In the genomic region with DNA sequence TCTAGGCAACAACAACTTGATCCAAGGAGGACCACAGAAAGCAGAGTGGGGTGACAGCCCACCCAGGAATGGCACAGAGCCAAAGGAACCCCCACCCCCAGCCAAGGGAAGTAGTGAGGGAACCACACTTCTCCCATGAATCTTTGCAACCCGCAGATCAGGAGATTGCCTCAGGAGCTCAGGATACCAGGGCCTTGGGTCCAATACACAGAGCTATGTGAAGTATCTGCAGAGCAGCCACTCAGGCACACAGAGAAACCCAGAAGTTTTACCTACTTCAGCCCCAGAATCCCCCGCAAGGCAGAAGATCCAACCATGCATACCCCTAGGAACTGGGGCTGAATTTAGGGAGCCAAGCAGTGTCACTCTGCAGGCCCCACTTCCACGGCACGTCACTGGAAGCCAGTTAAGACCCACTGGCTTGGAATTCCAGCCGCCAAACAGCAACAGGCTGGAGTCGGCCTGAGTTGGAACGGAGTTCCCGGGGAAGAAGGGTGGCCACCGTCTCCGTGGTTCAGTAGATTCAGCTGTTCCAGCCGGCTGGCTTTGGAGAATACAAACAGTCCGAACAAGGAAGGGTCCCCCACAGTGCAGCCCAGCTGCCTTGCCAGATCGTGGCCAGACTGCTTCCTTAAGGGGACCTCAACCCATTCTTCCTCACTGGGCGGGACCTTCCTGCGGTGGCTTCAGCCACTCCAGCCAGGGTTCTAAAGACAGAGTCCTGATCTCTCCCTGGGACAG, we compare ENCODE assay signal across 23 cellular contexts.
DNase-seq lines count a peak whose midpoint lies in the region; TF ChIP-seq lines count a peak whose summit lies in the region.
"Had no signal": no experiment of that assay in that cellular context is flagged by ENCODE, and none has a peak within 500 bp of the region (broad histone marks: within the 10 kb centered on the region; RNA-seq: fewer than 3 reads in every experiment).

No MANE protein-coding gene starts in this region.

- H3K9ac ChIP-seq in BLaER1 (peak overlapping the region; percentile 2; the same call in 1 of the 2 replicates), duodenal mucosa (ENCODE audit: low read depth in 1 of 2, low read length in 2 of 2) (no peak overlapping the region)

- H3K9me3 ChIP-seq in BLaER1 (peaks cover 6% of the 10 kb centered on the region; the same call in 1 of the 2 replicates), duodenal mucosa (ENCODE audit: control insufficient read depth in 1 of 2, low read length in 2 of 2) (no peaks in the 10 kb centered on the region), ovary (no peaks in the 10 kb centered on the region)

- H3K4me3 ChIP-seq in BLaER1: no peak overlapping the region
- peak overlapping the region in 1 of 2 donors; percentile 4 for H3K4me3 ChIP-seq in duodenal mucosa (ENCODE audit: low read depth in 1 of 2, low read length in 2 of 2)
- no peak overlapping the region for H3K4me3 ChIP-seq in ovary
- H3K4me3 ChIP-seq: MG63, stomach had no signal

- H3K27me3 ChIP-seq in BLaER1: no peaks in the 10 kb centered on the region
- H3K27me3 ChIP-seq in duodenal mucosa (ENCODE audit: control insufficient read depth in 1 of 2, insufficient read depth in 2 of 2, low read length in 2 of 2): no peaks in the 10 kb centered on the region
- no peaks in the 10 kb centered on the region for H3K27me3 ChIP-seq in ovary
- H3K27me3 ChIP-seq: MG63, stomach had no signal

- peaks cover 29% of the 10 kb centered on the region for H3K4me1 ChIP-seq in BLaER1
- no peaks in the 10 kb centered on the region for H3K4me1 ChIP-seq in duodenal mucosa (ENCODE audit: control insufficient read depth in 1 of 2, insufficient read depth in 2 of 2, low read length in 2 of 2)
- peaks cover 10% of the 10 kb centered on the region for H3K4me1 ChIP-seq in ovary (ENCODE audit: insufficient read depth)
- H3K4me1 ChIP-seq: stomach had no signal

- intact Hi-C loops in ovary (cut with DNase I): no loop called here

- peak overlapping the region; percentile 42; the same call in 1 of the 2 replicates for H3K27ac ChIP-seq in BLaER1
- peak overlapping the region; percentile 15 for H3K27ac ChIP-seq in duodenal mucosa (ENCODE audit: low read depth, low read length)
- no peak overlapping the region for H3K27ac ChIP-seq in ovary
- H3K27ac ChIP-seq: WERI-Rb-1 had no signal

- H3K4me1 Mint-ChIP-seq in nephron progenitor cell: peaks cover 17% of the 10 kb centered on the region
- H3K4me1 Mint-ChIP-seq: activated CD4-positive, alpha-beta memory T cell treated with anti-CD3 and anti-CD28 coated beads, Interleukin-2, amount 10 ng/mL, durations not matched to agents 7 days and 5 days; CD8-positive, alpha-beta memory T cell; naive B cell had no signal

- TF ChIP-seq CTCF in nephron progenitor cell (IDR thresholded peaks at IDR 0.05) (no peak), ovary (IDR thresholded peaks at IDR 0.05) (no peak)

- H3K36me3 Mint-ChIP-seq in nephron progenitor cell (ENCODE audit: low read depth): peaks cover 41% of the 10 kb centered on the region

- H3K4me2 ChIP-seq in BLaER1: peak overlapping the region; percentile 74

- 31 to 69% (median 62%) methylated on average over 15 of the region's 15 CpGs for WGBS in ovary, 3 donors

- H3K27me3 Mint-ChIP-seq in nephron progenitor cell (ENCODE audit: low read depth, poor library complexity): peaks cover 5% of the 10 kb centered on the region
- H3K27me3 Mint-ChIP-seq: progenitor cell of endocrine pancreas had no signal

- H3K27ac Mint-ChIP-seq in nephron progenitor cell: peak overlapping the region; percentile 52
- H3K27ac Mint-ChIP-seq: activated CD4-positive, alpha-beta memory T cell treated with anti-CD3 and anti-CD28 coated beads, Interleukin-2, amount 10 ng/mL, durations not matched to agents 7 days and 5 days; activated naive CD8-positive, alpha-beta T cell; CD8-positive, alpha-beta memory T cell; progenitor cell of endocrine pancreas had no signal

- no peaks in the 10 kb centered on the region for H4K20me1 ChIP-seq in BLaER1

- H3K9me3 Mint-ChIP-seq in nephron progenitor cell: peaks cover 41% of the 10 kb centered on the region

- no peak overlapping the region for H3K4me3 Mint-ChIP-seq in nephron progenitor cell
- H3K4me3 Mint-ChIP-seq: activated CD4-positive, alpha-beta memory T cell treated with anti-CD3 and anti-CD28 coated beads, Interleukin-2, amount 10 ng/mL, durations not matched to agents 7 days and 5 days; activated naive CD8-positive, alpha-beta T cell; activated T-cell treated with anti-CD3 and anti-CD28 coated beads, Interleukin-2, amount 50 U/mL, for 4 hours; CD8-positive, alpha-beta memory T cell; naive B cell had no signal

- H3K36me3 ChIP-seq in BLaER1 (no peaks in the 10 kb centered on the region), duodenal mucosa (ENCODE audit: control insufficient read depth in 1 of 2, insufficient read depth in 2 of 2, low read length in 2 of 2) (no peaks in the 10 kb centered on the region), ovary (no peaks in the 10 kb centered on the region)
- H3K36me3 ChIP-seq: MG63, stomach, WERI-Rb-1 had no signal

- DNase-seq in NCI-H446 treated with DMSO at 0.1 percent for 48 hours (lab: John Stamatoyannopoulos, UW): peak; percentile 26
- DNase-seq in nephron progenitor cell: peak; percentile 57
- no peak for DNase-seq in ovary
- no peak for DNase-seq in inferior parietal cortex (ENCODE audit: extremely low spot score)
- DNase-seq in NCI-H2081 (lab: John Stamatoyannopoulos, UW): no peak
- no peak for DNase-seq in medulla oblongata (ENCODE audit: extremely low spot score)
- DNase-seq: activated CD4-positive, alpha-beta memory T cell treated with anti-CD3 and anti-CD28 coated beads, Interleukin-2, amount 10 ng/mL, durations not matched to agents 7 days and 5 days; activated T-cell treated with anti-CD3 and anti-CD28 coated beads, Interleukin-2, amount 50 U/mL, for 4 hours; CD8-positive, alpha-beta memory T cell; effector memory CD4-positive, alpha-beta T cell; GDM1; hippocampal formation; MG63; naive B cell; NCI-H1694 treated with DMSO at 0.1 percent for 48 hours; SHP77 treated with DMSO at 0.1 percent for 48 hours; stimulated activated CD4-positive, alpha-beta T cell treated with anti-CD3 and anti-CD28 coated beads, Interleukin-15, amount 100 ng/mL, for 24 hours; stomach; WERI-Rb-1 had no signal

- TF ChIP-seq EP300 in ovary (IDR thresholded peaks at IDR 0.05): no peak

- TF ChIP-seq POLR2A in ovary (IDR thresholded peaks at IDR 0.05): no peak

Comparison
In these comparisons a context has a peak if more than half of its experiments do, and no peak if none do; other contexts are left out.
1. H3K27ac ChIP-seq: peak in BLaER1 (single experiment) and duodenal mucosa (single experiment); none in ovary (0 of 2).
2. DNase-seq: peak in NCI-H446 treated with DMSO at 0.1 percent for 48 hours (single experiment) and nephron progenitor cell (single experiment); none in ovary (0 of 5), inferior parietal cortex (single experiment), NCI-H2081 (0 of 2) and medulla oblongata (single experiment).